ENCODE assay signal across 1 cellular context in genomic region chr3:82376883-82377282, GRCh38.
TF ChIP-seq lines count a peak whose summit lies in the region.

No MANE protein-coding gene starts in this region.

TF ChIP-seq in SK-N-SH, 30 proteins besides CTCF, POLR2A, EP300 and RAD21 (continued from another document):
- TF ChIP-seq IRF3 (IDR thresholded peaks at IDR 0.05; ENCODE audit: low read depth, low read length) = no peak
- TF ChIP-seq RFX5 (IDR thresholded peaks at IDR 0.05; ENCODE audit: low read length) = no peak
- TF ChIP-seq MAX (IDR thresholded peaks at IDR 0.05; ENCODE audit: low read depth) = no peak
- TF ChIP-seq FOSL2 (IDR thresholded peaks at IDR 0.05; ENCODE audit: borderline replicate concordance, low read depth) = no peak
- no peak for TF ChIP-seq ELF1 (IDR thresholded peaks at IDR 0.05)
- no peak for TF ChIP-seq RCOR1 (IDR thresholded peaks at IDR 0.05; ENCODE audit: low read length)
- TF ChIP-seq GABPA (IDR thresholded peaks at IDR 0.05; ENCODE audit: low read depth) = no peak
- no peak for TF ChIP-seq NFIC (IDR thresholded peaks at IDR 0.05; ENCODE audit: borderline replicate concordance)
